ENCODE assay signal across 2 cellular contexts in the genomic region with DNA sequence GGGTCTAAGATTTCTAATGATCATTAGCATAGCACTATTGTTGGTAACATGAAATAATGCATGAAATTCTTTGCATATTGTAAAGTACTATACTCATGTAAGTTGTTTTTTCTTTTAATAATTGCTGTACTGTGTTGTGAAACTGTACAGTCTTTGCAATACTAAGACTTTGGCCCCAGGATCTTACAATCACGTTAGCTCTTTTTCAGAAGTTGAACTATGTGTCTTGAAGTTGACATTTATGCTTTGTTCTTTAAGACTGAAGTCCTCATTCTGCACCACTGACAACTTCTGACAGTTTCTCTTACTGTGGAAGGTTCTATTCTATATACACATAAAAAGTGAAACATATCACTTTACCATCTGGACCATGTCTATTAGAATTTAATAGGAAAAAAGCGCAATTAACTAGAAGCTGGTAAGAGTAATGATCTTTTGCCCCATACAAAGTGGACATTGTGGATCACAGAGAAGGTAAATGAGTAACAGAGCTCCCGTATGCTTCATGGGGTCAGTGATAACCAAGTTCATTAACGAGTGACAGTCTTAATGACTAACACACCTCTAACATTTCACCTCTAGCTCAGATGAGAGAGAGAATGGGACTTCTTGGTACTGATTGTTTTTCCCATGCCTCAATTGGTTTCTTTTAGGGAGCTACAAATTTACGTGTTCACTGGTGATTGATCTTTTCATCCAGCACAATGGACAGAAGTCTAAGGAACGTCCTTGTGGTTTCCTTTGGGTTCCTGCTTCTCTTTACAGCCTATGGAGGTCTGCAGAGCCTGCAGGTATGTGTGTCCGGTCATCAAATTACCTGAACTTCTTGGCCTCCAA.
TF ChIP-seq lines count a peak whose summit lies in the region.

UNC93A (plus strand) TSS at position 530 of the 837 bp plus-strand sequence; CDS start at position 705, 175 bp downstream.

TF ChIP-seq in H1, 55 proteins besides CTCF, POLR2A, EP300 and RAD21:
- TF ChIP-seq TBP (IDR thresholded peaks at IDR 0.05; ENCODE audit: low read depth, low read length), result no peak
- no peak for TF ChIP-seq CEBPB (IDR thresholded peaks at IDR 0.05; ENCODE audit: low read depth, low read length)
- TF ChIP-seq SRF (IDR thresholded peaks at IDR 0.05; ENCODE audit: low read depth, low read length), result no peak
- no peak for TF ChIP-seq CBX5 (IDR thresholded peaks at IDR 0.05; ENCODE audit: low read depth, low read length)
- TF ChIP-seq CTBP2 (IDR thresholded peaks at IDR 0.05; ENCODE audit: borderline replicate concordance, insufficient read depth, insufficient read length, low read length), result no peak
- TF ChIP-seq SIRT6 (IDR thresholded peaks at IDR 0.05; ENCODE audit: low read length), result no peak
- no peak for TF ChIP-seq CBX8 (IDR thresholded peaks at IDR 0.05; ENCODE audit: borderline replicate concordance, low read depth, low read length)
- TF ChIP-seq CHD2 (IDR thresholded peaks at IDR 0.05; ENCODE audit: low read length), result no peak
- no peak for TF ChIP-seq GTF2F1 (IDR thresholded peaks at IDR 0.05; ENCODE audit: borderline replicate concordance, low read depth, low read length)
- TF ChIP-seq, protein P1, sequence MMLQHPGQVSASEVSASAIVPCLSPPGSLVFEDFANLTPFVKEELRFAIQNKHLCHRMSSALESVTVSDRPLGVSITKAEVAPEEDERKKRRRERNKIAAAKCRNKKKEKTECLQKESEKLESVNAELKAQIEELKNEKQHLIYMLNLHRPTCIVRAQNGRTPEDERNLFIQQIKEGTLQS (IDR thresholded peaks at IDR 0.05; ENCODE audit: insufficient read depth, low read depth, low read length), result no peak

TF ChIP-seq in HepG2, 621 proteins besides CTCF, POLR2A, EP300 and RAD21 (continues in another document):
- TF ChIP-seq ZNF281 (CRISPR knock-in tag; IDR thresholded peaks at IDR 0.05; ENCODE audit: borderline replicate concordance) (0 out of 2 replicates have a peak, but pooled peaks have one; percentile 1), ISL2 (CRISPR knock-in tag; IDR thresholded peaks at IDR 0.05) (peak; percentile 30; the same call in 1 of the 2 replicates), RAD51 (IDR thresholded peaks at IDR 0.05; ENCODE audit: borderline replicate concordance) (no peak), ZNF773 (CRISPR knock-in tag; IDR thresholded peaks at IDR 0.05; ENCODE audit: borderline replicate concordance) (no peak), RFXAP (CRISPR knock-in tag; IDR thresholded peaks at IDR 0.05; ENCODE audit: borderline replicate concordance) (0 out of 2 replicates have a peak, but pooled peaks have one; percentile 34), ATF5 (CRISPR knock-in tag; IDR thresholded peaks at IDR 0.05; ENCODE audit: low read depth) (no peak), TAF15 (IDR thresholded peaks at IDR 0.05; ENCODE audit: low read depth, low read length, poor library complexity, severe bottlenecking) (no peak), SAP130 (CRISPR knock-in tag; IDR thresholded peaks at IDR 0.05; ENCODE audit: low read depth) (peak; percentile 48; the same call in 1 of the 2 replicates), PAX8 (CRISPR knock-in tag; IDR thresholded peaks at IDR 0.05; ENCODE audit: borderline replicate concordance) (no peak), MEF2D (CRISPR knock-in tag; IDR thresholded peaks at IDR 0.05) (no peak), FOXJ3 (CRISPR knock-in tag; IDR thresholded peaks at IDR 0.05; ENCODE audit: borderline replicate concordance) (peak; percentile 25; the same call in 1 of the 2 replicates), RFX5 (IDR thresholded peaks at IDR 0.05; ENCODE audit: low read depth, low read length) (no peak), CCDC6 (CRISPR knock-in tag; IDR thresholded peaks at IDR 0.05) (no peak), GPN1 (CRISPR knock-in tag; IDR thresholded peaks at IDR 0.05; ENCODE audit: borderline replicate concordance) (no peak), KDM3A (CRISPR knock-in tag; IDR thresholded peaks at IDR 0.05; ENCODE audit: low read depth) (no peak), ZFP82 (CRISPR knock-in tag; IDR thresholded peaks at IDR 0.05; ENCODE audit: borderline replicate concordance) (no peak), FOSL2 (CRISPR knock-in tag; IDR thresholded peaks at IDR 0.05) (0 out of 2 replicates have a peak, but pooled peaks have one; percentile 43), HDAC2 (CRISPR knock-in tag; IDR thresholded peaks at IDR 0.05) (0 out of 2 replicates have a peak, but pooled peaks have one; percentile 4), FOXK2 (IDR thresholded peaks at IDR 0.05) (no peak), ZNF564 (CRISPR knock-in tag; IDR thresholded peaks at IDR 0.05) (0 out of 2 replicates have a peak, but pooled peaks have one; percentile 39), CEBPZ (IDR thresholded peaks at IDR 0.05; ENCODE audit: low read length) (no peak), RXRB (CRISPR knock-in tag; IDR thresholded peaks at IDR 0.05; ENCODE audit: borderline replicate concordance) (peak; percentile 26; the same call in 1 of the 2 replicates), ZKSCAN5 (CRISPR knock-in tag; IDR thresholded peaks at IDR 0.05) (no peak), ZSCAN22 (CRISPR knock-in tag; IDR thresholded peaks at IDR 0.05) (no peak), ZBTB33 (CRISPR knock-in tag; IDR thresholded peaks at IDR 0.05) (no peak), ZNF749 (CRISPR knock-in tag; IDR thresholded peaks at IDR 0.05; ENCODE audit: borderline replicate concordance) (no peak; the same call in 1 of the 2 replicates), ZNF235 (CRISPR knock-in tag; IDR thresholded peaks at IDR 0.05; ENCODE audit: borderline replicate concordance) (no peak; the same call in 1 of the 2 replicates), SIX4 (CRISPR knock-in tag; IDR thresholded peaks at IDR 0.05) (no peak), IKZF4 (CRISPR knock-in tag; IDR thresholded peaks at IDR 0.05; ENCODE audit: borderline replicate concordance, low read depth, not compliant biosample characterization) (no peak), ZSCAN5A (CRISPR knock-in tag; IDR thresholded peaks at IDR 0.05; ENCODE audit: borderline replicate concordance) (no peak), ZNF530 (CRISPR knock-in tag; IDR thresholded peaks at IDR 0.05; ENCODE audit: low read depth) (no peak), ZNF138 (CRISPR knock-in tag; IDR thresholded peaks at IDR 0.05; ENCODE audit: low read depth) (no peak), ZNF224 (CRISPR knock-in tag; IDR thresholded peaks at IDR 0.05) (no peak)
- TF ChIP-seq, protein P2, sequence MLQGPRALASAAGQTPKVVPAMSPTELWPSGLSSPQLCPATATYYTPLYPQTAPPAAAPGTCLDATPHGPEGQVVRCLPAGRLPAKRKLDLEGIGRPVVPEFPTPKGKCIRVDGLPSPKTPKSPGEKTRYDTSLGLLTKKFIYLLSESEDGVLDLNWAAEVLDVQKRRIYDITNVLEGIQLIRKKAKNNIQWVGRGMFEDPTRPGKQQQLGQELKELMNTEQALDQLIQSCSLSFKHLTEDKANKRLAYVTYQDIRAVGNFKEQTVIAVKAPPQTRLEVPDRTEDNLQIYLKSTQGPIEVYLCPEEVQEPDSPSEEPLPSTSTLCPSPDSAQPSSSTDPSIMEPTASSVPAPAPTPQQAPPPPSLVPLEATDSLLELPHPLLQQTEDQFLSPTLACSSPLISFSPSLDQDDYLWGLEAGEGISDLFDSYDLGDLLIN (CRISPR knock-in tag; IDR thresholded peaks at IDR 0.05; ENCODE audit: borderline replicate concordance), result no peak
- TF ChIP-seq, protein P3, sequence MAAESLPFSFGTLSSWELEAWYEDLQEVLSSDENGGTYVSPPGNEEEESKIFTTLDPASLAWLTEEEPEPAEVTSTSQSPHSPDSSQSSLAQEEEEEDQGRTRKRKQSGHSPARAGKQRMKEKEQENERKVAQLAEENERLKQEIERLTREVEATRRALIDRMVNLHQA (CRISPR knock-in tag; IDR thresholded peaks at IDR 0.05), result no peak
- TF ChIP-seq, protein P4, sequence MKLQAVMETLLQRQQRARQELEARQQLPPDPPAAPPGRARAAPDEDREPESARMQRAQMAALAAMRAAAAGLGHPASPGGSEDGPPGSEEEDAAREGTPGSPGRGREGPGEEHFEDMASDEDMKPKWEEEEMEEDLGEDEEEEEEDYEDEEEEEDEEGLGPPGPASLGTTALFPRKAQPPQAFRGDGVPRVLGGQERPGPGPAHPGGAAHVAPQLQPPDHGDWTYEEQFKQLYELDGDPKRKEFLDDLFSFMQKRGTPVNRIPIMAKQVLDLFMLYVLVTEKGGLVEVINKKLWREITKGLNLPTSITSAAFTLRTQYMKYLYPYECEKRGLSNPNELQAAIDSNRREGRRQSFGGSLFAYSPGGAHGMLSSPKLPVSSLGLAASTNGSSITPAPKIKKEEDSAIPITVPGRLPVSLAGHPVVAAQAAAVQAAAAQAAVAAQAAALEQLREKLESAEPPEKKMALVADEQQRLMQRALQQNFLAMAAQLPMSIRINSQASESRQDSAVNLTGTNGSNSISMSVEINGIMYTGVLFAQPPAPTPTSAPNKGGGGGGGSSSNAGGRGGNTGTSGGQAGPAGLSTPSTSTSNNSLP (IDR thresholded peaks at IDR 0.05; ENCODE audit: low read depth, low read length), result peak; percentile 84
